Comparison of ENCODE assay signal across 8 cellular contexts in genomic region chr1:38806090-38806489, GRCh38.
"Had no signal": no experiment of that assay in that cellular context is flagged by ENCODE, and none has a peak within 500 bp of the region (broad histone marks: within the 10 kb centered on the region; RNA-seq: fewer than 3 reads in every experiment).

No MANE protein-coding gene starts in this region.

- FAIRE-seq: HepG2, HTR-8/SVneo had no signal

- ATAC-seq: HepG2 had no signal

- H3K4me2 ChIP-seq: KMS-11 had no signal

- H3K27ac ChIP-seq: HL-60, KMS-11 had no signal

- DNase-seq: IMR-90, Karpas-422, KBM-7, KG1 had no signal

- H3K9ac ChIP-seq: KMS-11 had no signal
